Comparison of ENCODE assay signal across 8 cellular contexts in the genomic region with DNA sequence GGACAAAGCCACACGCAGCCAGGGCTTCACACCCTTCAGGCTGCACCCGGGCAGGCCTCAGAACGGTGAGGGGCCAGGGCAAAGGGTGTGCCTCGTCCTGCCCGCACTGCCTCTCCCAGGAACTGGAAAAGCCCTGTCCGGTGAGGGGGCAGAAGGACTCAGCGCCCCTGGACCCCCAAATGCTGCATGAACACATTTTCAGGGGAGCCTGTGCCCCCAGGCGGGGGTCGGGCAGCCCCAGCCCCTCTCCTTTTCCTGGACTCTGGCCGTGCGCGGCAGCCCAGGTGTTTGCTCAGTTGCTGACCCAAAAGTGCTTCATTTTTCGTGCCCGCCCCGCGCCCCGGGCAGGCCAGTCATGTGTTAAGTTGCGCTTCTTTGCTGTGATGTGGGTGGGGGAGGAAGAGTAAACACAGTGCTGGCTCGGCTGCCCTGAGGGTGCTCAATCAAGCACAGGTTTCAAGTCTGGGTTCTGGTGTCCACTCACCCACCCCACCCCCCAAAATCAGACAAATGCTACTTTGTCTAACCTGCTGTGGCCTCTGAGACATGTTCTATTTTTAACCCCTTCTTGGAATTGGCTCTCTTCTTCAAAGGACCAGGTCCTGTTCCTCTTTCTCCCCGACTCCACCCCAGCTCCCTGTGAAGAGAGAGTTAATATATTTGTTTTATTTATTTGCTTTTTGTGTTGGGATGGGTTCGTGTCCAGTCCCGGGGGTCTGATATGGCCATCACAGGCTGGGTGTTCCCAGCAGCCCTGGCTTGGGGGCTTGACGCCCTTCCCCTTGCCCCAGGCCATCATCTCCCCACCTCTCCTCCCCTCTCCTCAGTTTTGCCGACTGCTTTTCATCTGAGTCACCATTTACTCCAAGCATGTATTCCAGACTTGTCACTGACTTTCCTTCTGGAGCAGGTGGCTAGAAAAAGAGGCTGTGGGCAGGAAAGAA. TPM values are rescaled to one million over a fixed set of nuclear protein-coding genes. Genes with fewer than 3 reads are reported as not detected.
DNase-seq lines count a peak whose midpoint lies in the region; ATAC-seq and TF ChIP-seq lines count a peak whose summit lies in the region.

No MANE protein-coding gene starts in this region.

- H3F3A ChIP-seq in PC-9 (ENCODE audit: insufficient read depth, low read depth), result peaks cover 50% of the 10 kb centered on the region

- CTCF ChIA-PET in PC-9 (lab: Charles Lee), result interaction anchor here (0.7 kb wide), 1 partner anchor 209 kb away, joined by 5 read pairs; a partner anchor contains a TSS

- H3K4me3 Mint-ChIP-seq in activated T-cell treated with anti-CD3 and anti-CD28 coated beads, Interleukin-2, amount 50 U/mL, for 24 hours, result no peak overlapping the region

- intact Hi-C loops in PC-9 (cut with micrococcal nuclease; ENCODE audit: unreplicated experiment), result loop anchor here (1.0 kb wide), 2 partner anchors 12 to 123 kb away; no protein-coding TSS in a partner anchor
- intact Hi-C loops in esophagus squamous epithelium (cut with DNase I), result loop anchor here (5.0 kb wide), 1 partner anchor 127 kb away; no protein-coding TSS in a partner anchor
- intact Hi-C loops in sciatic nerve (cut with DNase I), result loop anchor here (5.0 kb wide), 1 partner anchor 122 kb away; a partner anchor contains a TSS

- 29 to 36% methylated on average over 13 of the region's 24 CpGs for WGBS in esophagus squamous epithelium, 2 donors

- H3K27ac Mint-ChIP-seq in activated T-cell treated with anti-CD3 and anti-CD28 coated beads, Interleukin-2, amount 50 U/mL, for 24 hours, result no peak overlapping the region

- H3K36me3 Mint-ChIP-seq in activated T-cell treated with anti-CD3 and anti-CD28 coated beads, Interleukin-2, amount 50 U/mL, for 24 hours (ENCODE audit: low read depth), result no peaks in the 10 kb centered on the region

- peak overlapping the region; percentile 54; the same call in 1 of the 2 replicates for H2AFZ ChIP-seq in PC-9

- no peaks in the 10 kb centered on the region for H3K27me3 ChIP-seq in H7 (ENCODE audit: control insufficient read depth, insufficient read depth, low read length)
- no peaks in the 10 kb centered on the region for H3K27me3 ChIP-seq in PC-9 (ENCODE audit: insufficient read depth, low read depth)
- no peaks in the 10 kb centered on the region for H3K27me3 ChIP-seq in esophagus squamous epithelium

- H3K4me3 ChIP-seq in H7 (ENCODE audit: insufficient read depth, low read depth, low read length) (no peak overlapping the region), PC-9 (peak overlapping the region; percentile 49), esophagus squamous epithelium (peak overlapping the region in 2 of 4 donors; percentile 26 to 51)

- H3K27me3 Mint-ChIP-seq in activated T-cell treated with anti-CD3 and anti-CD28 coated beads, Interleukin-2, amount 50 U/mL, for 24 hours, result no peaks in the 10 kb centered on the region

- POLR2A ChIA-PET in PC-9 (lab: Charles Lee; ENCODE audit: unreplicated experiment), result no interaction called here

- TF ChIP-seq CTCF in PC-9 (conservative IDR thresholded peaks at IDR 0.05) (no peak), esophagus squamous epithelium (IDR thresholded peaks at IDR 0.05) (no peak)

- peaks cover 4% of the 10 kb centered on the region for H3K4me1 Mint-ChIP-seq in activated T-cell treated with anti-CD3 and anti-CD28 coated beads, Interleukin-2, amount 50 U/mL, for 24 hours (ENCODE audit: low read depth)

- H3K9me3 Mint-ChIP-seq in activated T-cell treated with anti-CD3 and anti-CD28 coated beads, Interleukin-2, amount 50 U/mL, for 24 hours, result no peaks in the 10 kb centered on the region

- H3K4me2 ChIP-seq in PC-9, result peak overlapping the region; percentile 80

- no peak for TF ChIP-seq POLR2A in esophagus squamous epithelium (IDR thresholded peaks at IDR 0.05)

- H3K36me3 ChIP-seq in H7 (replicated peaks; ENCODE audit: control insufficient read depth, insufficient read depth, low read length) (peaks cover 6% of the 10 kb centered on the region), PC-9 (ENCODE audit: low read depth) (no peaks in the 10 kb centered on the region), esophagus squamous epithelium (peaks cover 0 to 53% (median 0%) of the 10 kb centered on the region in 3 donors)

- H3K9me2 ChIP-seq in PC-9 (ENCODE audit: insufficient read depth), result no peaks in the 10 kb centered on the region

- DNase-seq in H7 (peak; percentile 64), PC-9 (peak; percentile 88 to 99), esophagus squamous epithelium (lab: John Stamatoyannopoulos, UW) (no peak), sciatic nerve (ENCODE audit: low spot score) (peak; percentile 67), NCI-H2107 (lab: John Stamatoyannopoulos, UW) (no peak), SKM-1 treated with dmso at 0.1 percent for 144 hours (lab: John Stamatoyannopoulos, UW; ENCODE audit: unreplicated experiment) (no peak)
- no peak for DNase-seq in activated naive CD4-positive, alpha-beta T cell treated with Interleukin-2 at 50 U/mL for 16 hours
- no peak for DNase-seq in activated T-cell treated with anti-CD3 and anti-CD28 coated beads, Interleukin-2, amount 50 U/mL, for 24 hours

- no TSS peak for BruUV-seq in PC-9 (replicated peaks; lab: Mats Ljungman, UMichigan)

- H3K79me2 ChIP-seq in PC-9 (ENCODE audit: low read depth), result peaks cover 28% of the 10 kb centered on the region

- no peaks in the 10 kb centered on the region for H4K20me1 ChIP-seq in PC-9 (ENCODE audit: insufficient read depth)

- H3K27ac ChIP-seq in PC-9 (peak overlapping the region; percentile 78), esophagus squamous epithelium (peak overlapping the region; percentile 85 to 93 (median 88))

- H3K4me1 ChIP-seq in PC-9 (replicated peaks; ENCODE audit: insufficient read depth) (peaks cover 57% of the 10 kb centered on the region), esophagus squamous epithelium (peaks cover 23 to 61% (median 44%) of the 10 kb centered on the region in 3 donors)

- ATAC-seq in sciatic nerve, result peak; percentile 90

- H3K9me3 ChIP-seq in PC-9 (ENCODE audit: insufficient read depth, low read depth) (no peaks in the 10 kb centered on the region), esophagus squamous epithelium (no peaks in the 10 kb centered on the region)

RNA-seq across cellular contexts. Expression of a gene that starts 8.1 kb away (rescaled TPM):
- total RNA-seq in H7 (2014; rRNA removed; shearing (Covaris generic)), result 112 and 141 TPM in 2 replicates
- total RNA-seq in PC-9 (2021) (26.4 and 28.6 TPM in 2 replicates), esophagus squamous epithelium (10 to 100 TPM in 1 of 4 donors, 1 to 10 TPM in 3; 2.3 to 13.1 (median 8.7) TPM), sciatic nerve (7.6 TPM)

RNA-seq across cellular contexts. Expression of a gene that starts 25.5 kb away (rescaled TPM):
- total RNA-seq in H7 (2014; rRNA removed; shearing (Covaris generic)), result 7.8 and 11.0 TPM in 2 replicates
- total RNA-seq in PC-9 (2021) (19.0 and 19.5 TPM in 2 replicates), esophagus squamous epithelium (10 to 100 TPM; 23.4 to 57.2 (median 39.9) TPM), sciatic nerve (24.0 TPM)

RNA-seq across cellular contexts. Expression of a gene that starts 32.0 kb away (rescaled TPM):
- not detected in 2 replicates for total RNA-seq in H7 (2014; rRNA removed; shearing (Covaris generic))
- total RNA-seq in PC-9 (2021) (not detected in 2 replicates), esophagus squamous epithelium (not detected), sciatic nerve (0.45 TPM)

Comparison
In these comparisons a context has a peak if more than half of its experiments do, and no peak if none do; other contexts are left out.
1. DNase-seq: peak in H7 (single experiment), PC-9 (2 of 2) and sciatic nerve (single experiment); none in esophagus squamous epithelium (single experiment), NCI-H2107 (single experiment), SKM-1 treated with dmso at 0.1 percent for 144 hours (single experiment), activated naive CD4-positive, alpha-beta T cell treated with Interleukin-2 at 50 U/mL for 16 hours (single experiment) and activated T-cell treated with anti-CD3 and anti-CD28 coated beads, Interleukin-2, amount 50 U/mL, for 24 hours (single experiment).